26 cellular contexts compared by ENCODE assay signal in genomic region chr21:21436012-21436545, GRCh38.
DNase-seq lines count a peak whose midpoint lies in the region; ATAC-seq and TF ChIP-seq lines count a peak whose summit lies in the region.
"Had no signal": no experiment of that assay in that cellular context is flagged by ENCODE, and none has a peak within 500 bp of the region (broad histone marks: within the 10 kb centered on the region; RNA-seq: fewer than 3 reads in every experiment).

No MANE protein-coding gene starts in this region.

- no peaks in the 10 kb centered on the region for H3K27me3 ChIP-seq in lower lobe of right lung (ENCODE audit: low read depth)
- no peaks in the 10 kb centered on the region for H3K27me3 ChIP-seq in esophagus muscularis mucosa
- H3K27me3 ChIP-seq: body of pancreas, neutrophil, right atrium auricular region had no signal

- TF ChIP-seq CTCF in AG10803 (conservative IDR thresholded peaks at IDR 0.05; ENCODE audit: low read length) (no peak), choroid plexus epithelial cell (conservative IDR thresholded peaks at IDR 0.05; ENCODE audit: low read depth, low read length) (no peak), lower lobe of right lung (IDR thresholded peaks at IDR 0.05) (no peak), esophagus muscularis mucosa (IDR thresholded peaks at IDR 0.05) (no peak)

- intact Hi-C loops in lower lobe of right lung (cut with DNase I) (no loop called here), esophagus muscularis mucosa (cut with DNase I) (no loop called here)

- no peaks in the 10 kb centered on the region for H3K36me3 ChIP-seq in lower lobe of right lung
- no peaks in the 10 kb centered on the region for H3K36me3 ChIP-seq in esophagus muscularis mucosa
- H3K36me3 ChIP-seq: neutrophil, right atrium auricular region, thoracic aorta, WERI-Rb-1 had no signal

- 35% methylated on average over 1 of the region's 1 CpG for whole genome bisulfite sequencing in esophagus muscularis mucosa

- H3K9me3 ChIP-seq in lower lobe of right lung, result no peaks in the 10 kb centered on the region
- H3K9me3 ChIP-seq in esophagus muscularis mucosa, result no peaks in the 10 kb centered on the region
- H3K9me3 ChIP-seq: body of pancreas, neutrophil, right atrium auricular region, thoracic aorta had no signal

- ATAC-seq in lower lobe of right lung (peak; percentile 75 to 86), HG03354 (IDR thresholded peaks at IDR 0.05; ENCODE audit: poor library complexity, severe bottlenecking, unreplicated experiment) (no peak), GM18505 (IDR thresholded peaks at IDR 0.05; ENCODE audit: unreplicated experiment) (no peak)
- ATAC-seq: body of pancreas; HepG2; left lobe of liver; stimulated activated memory B cell treated with anti-CD40 and anti-IgM and Interleukin-4, amounts not matched to agents 10 μg/mL and 1 μg/mL and 100 μg/mL, for 72 hours; T-helper 17 cell had no signal

- H3K4me3 ChIP-seq in AG10803 (ENCODE audit: low read length) (no peak overlapping the region), choroid plexus epithelial cell (ENCODE audit: low read depth, low read length) (no peak overlapping the region), lower lobe of right lung (no peak overlapping the region), esophagus muscularis mucosa (no peak overlapping the region)
- H3K4me3 ChIP-seq: body of pancreas, right atrium auricular region, thoracic aorta had no signal

- H3K4me1 ChIP-seq in lower lobe of right lung (peaks cover 3% of the 10 kb centered on the region), esophagus muscularis mucosa (no peaks in the 10 kb centered on the region)
- H3K4me1 ChIP-seq: body of pancreas, right atrium auricular region had no signal

- DNase-seq in AG10803 (ENCODE audit: low read depth), result peak; percentile 11
- DNase-seq in OCI-M1 (lab: John Stamatoyannopoulos, UW), result peak; percentile 18
- peak; percentile 54 for DNase-seq in choroid plexus epithelial cell (ENCODE audit: low read depth)
- DNase-seq in lower lobe of right lung, result no peak
- DNase-seq in esophagus muscularis mucosa (ENCODE audit: extremely low spot score), result no peak
- no peak for DNase-seq in NCI-H146 treated with DMSO at 0.1 percent for 48 hours (lab: John Stamatoyannopoulos, UW; ENCODE audit: unreplicated experiment)
- DNase-seq: activated CD4-positive, alpha-beta T cell treated with anti-CD3 and anti-CD28 coated beads, Interleukin-2, amount 50 U/mL, for 48 hours; activated naive CD4-positive, alpha-beta T cell treated with Interleukin-2 at 50 U/mL for 16 hours; activated T-cell treated with anti-CD3 and anti-CD28 coated beads for 4 hours; body of pancreas; CD4-positive, alpha-beta T cell; cortex of kidney; NCI-H1436 treated with DMSO at 0.1 percent for 48 hours; NCI-H2171 treated with DMSO at 0.1 percent for 48 hours; NCI-H774; SIG-M5; T-helper 17 cell; WERI-Rb-1 had no signal

- no peak overlapping the region for H3K27ac ChIP-seq in lower lobe of right lung
- H3K27ac ChIP-seq in esophagus muscularis mucosa (replicated peaks in 1 of 4), result no peak overlapping the region
- H3K27ac ChIP-seq: body of pancreas, neutrophil, right atrium auricular region, thoracic aorta, WERI-Rb-1 had no signal

- no peak for TF ChIP-seq EP300 in esophagus muscularis mucosa (IDR thresholded peaks at IDR 0.05)

- TF ChIP-seq POLR2A in esophagus muscularis mucosa (IDR thresholded peaks at IDR 0.05; ENCODE audit: low read depth) (no peak), GM18505 (IDR thresholded peaks at IDR 0.05; ENCODE audit: borderline replicate concordance, extremely low read depth, insufficient read depth, insufficient read length) (no peak)

Comparison
In these comparisons a context has a peak if more than half of its experiments do, and no peak if none do; other contexts are left out.
1. DNase-seq: peak in AG10803 (single experiment), OCI-M1 (single experiment) and choroid plexus epithelial cell (single experiment); none in lower lobe of right lung (single experiment), esophagus muscularis mucosa (single experiment) and NCI-H146 treated with DMSO at 0.1 percent for 48 hours (single experiment).
2. ATAC-seq: peak in lower lobe of right lung (2 of 2); none in HG03354 (single experiment) and GM18505 (single experiment).